Comparison of ENCODE assay signal across 18 cellular contexts in genomic region chr6:21023210-21023609, GRCh38.
DNase-seq lines count a peak whose midpoint lies in the region; ATAC-seq, FAIRE-seq and TF ChIP-seq lines count a peak whose summit lies in the region.
"Had no signal": no experiment of that assay in that cellular context is flagged by ENCODE, and none has a peak within 500 bp of the region (broad histone marks: within the 10 kb centered on the region; RNA-seq: fewer than 3 reads in every experiment).

No MANE protein-coding gene starts in this region.

- H3K9me3 Mint-ChIP-seq in effector memory CD8-positive, alpha-beta T cell: peaks cover 5 to 10% of the 10 kb centered on the region in 2 donors

- no peak overlapping the region for H3K9ac ChIP-seq in endothelial cell of umbilical vein (replicated peaks; ENCODE audit: extremely low read depth, insufficient read depth, low read length)

- peaks cover 12% of the 10 kb centered on the region for H3K36me3 Mint-ChIP-seq in effector memory CD8-positive, alpha-beta T cell (ENCODE audit: insufficient read depth)

- peaks cover 0 to 2% of the 10 kb centered on the region in 2 donors for H3K4me1 Mint-ChIP-seq in effector memory CD8-positive, alpha-beta T cell (ENCODE audit: low read depth in 2 of 2)

- H3K27me3 Mint-ChIP-seq in effector memory CD8-positive, alpha-beta T cell: no peaks in the 10 kb centered on the region

- no peak for FAIRE-seq in endothelial cell of umbilical vein (lab: Jason Lieb, UNC)
- FAIRE-seq: H1, kidney had no signal

- CTCF ChIA-PET in endothelial cell of umbilical vein (lab: Charles Lee): interaction anchor here (1.0 kb wide), 1 partner anchor 67 kb away, joined by 3 read pairs; no protein-coding TSS in a partner anchor

- H3K4me3 ChIP-seq in GM12865 (ENCODE audit: low read depth, low read length): no peak overlapping the region
- no peak overlapping the region for H3K4me3 ChIP-seq in endothelial cell of umbilical vein (replicated peaks in 1 of 3; ENCODE audit: insufficient read depth in 1 of 3, low read depth in 1 of 3, low read length in 3 of 3)
- no peak overlapping the region for H3K4me3 ChIP-seq in osteoblast (ENCODE audit: insufficient read depth, low read length)
- H3K4me3 ChIP-seq: sigmoid colon had no signal

- DNase-seq in GM12865 (ENCODE audit: low read depth) (peak; percentile 25), M059J (ENCODE audit: low read depth) (peak; percentile 20), endothelial cell of umbilical vein (ENCODE audit: low read depth, low spot score) (no peak), osteoblast (ENCODE audit: insufficient read length, low spot score, missing footprints) (no peak), NCI-H2107 (lab: John Stamatoyannopoulos, UW) (no peak)
- no peak for DNase-seq in effector memory CD8-positive, alpha-beta T cell
- DNase-seq in activated naive CD4-positive, alpha-beta T cell treated with anti-CD3 and anti-CD28 coated beads, Interleukin-2, amount 50 U/mL, for 16 hours: no peak
- DNase-seq: caudate nucleus; Kasumi-1; NCI-H1694; nucleus accumbens; OCI-M1; sigmoid colon; stimulated activated CD4-positive, alpha-beta T cell treated with anti-CD3 and anti-CD28 coated beads, Interleukin-1b, Interleukin-23, amount 100 ng/mL, for 48 hours had no signal

- no peaks in the 10 kb centered on the region for H4K20me1 ChIP-seq in endothelial cell of umbilical vein (replicated peaks; ENCODE audit: control insufficient read depth, extremely low read depth, insufficient read depth, low read length)
- no peaks in the 10 kb centered on the region for H4K20me1 ChIP-seq in osteoblast (ENCODE audit: insufficient read depth, low read length)

- no peaks in the 10 kb centered on the region for H3K36me3 ChIP-seq in endothelial cell of umbilical vein (ENCODE audit: control insufficient read depth in 2 of 2, extremely low read depth in 1 of 2, insufficient read depth in 2 of 2, low read length in 2 of 2)
- no peaks in the 10 kb centered on the region for H3K36me3 ChIP-seq in osteoblast (ENCODE audit: insufficient read depth, low read length)
- H3K36me3 ChIP-seq: sigmoid colon had no signal

- no peaks in the 10 kb centered on the region for H3K9me1 ChIP-seq in endothelial cell of umbilical vein (replicated peaks; ENCODE audit: control insufficient read depth, extremely low read depth, insufficient read depth, low read length)

- no peak overlapping the region for H3K4me3 Mint-ChIP-seq in effector memory CD8-positive, alpha-beta T cell

- H2AFZ ChIP-seq in endothelial cell of umbilical vein (ENCODE audit: low read depth, low read length): no peak overlapping the region
- no peak overlapping the region for H2AFZ ChIP-seq in osteoblast (ENCODE audit: low read length)

- H3K4me2 ChIP-seq in endothelial cell of umbilical vein (ENCODE audit: insufficient read depth, low read length) (no peak overlapping the region), osteoblast (ENCODE audit: insufficient read depth, low read length) (no peak overlapping the region)

- POLR2A ChIA-PET in endothelial cell of umbilical vein (lab: Charles Lee): no interaction called here

- TF ChIP-seq CTCF in GM12865 (IDR thresholded peaks at IDR 0.05; ENCODE audit: insufficient read depth, low read depth, low read length, missing control alignments) (no peak), endothelial cell of umbilical vein (IDR thresholded peaks at IDR 0.05; ENCODE audit: extremely low read depth in 1 of 2, insufficient read depth in 1 of 2, low read depth in 1 of 2, low read length in 2 of 2) (no peak), osteoblast (IDR thresholded peaks at IDR 0.05; ENCODE audit: extremely low read depth, low read depth, low read length) (no peak)

- TF ChIP-seq POLR2A in endothelial cell of umbilical vein (IDR thresholded peaks at IDR 0.05; ENCODE audit: low read depth, low read length): no peak

- ATAC-seq in effector memory CD8-positive, alpha-beta T cell (replicated peaks): no peak
- ATAC-seq: activated CD4-positive, CD25-positive, alpha-beta regulatory T cell treated with anti-CD3 and anti-CD28 coated beads, Interleukin-2, amount 50 U/mL, for 24 hours had no signal

- intact Hi-C loops in endothelial cell of umbilical vein (cut with micrococcal nuclease): loop anchor here (2.0 kb wide), 1 partner anchor 70 kb away; no protein-coding TSS in a partner anchor

- no TSS peak for BruUV-seq in endothelial cell of umbilical vein (replicated peaks; lab: Mats Ljungman, UMichigan)

- dilution Hi-C loops in endothelial cell of umbilical vein (cut with MboI; ENCODE audit: extremely low pct_ligation_motif_present, low sequenced_read_pairs): no loop called here

- H3K9me3 ChIP-seq in endothelial cell of umbilical vein (replicated peaks; ENCODE audit: control insufficient read depth, insufficient read depth, low read length) (no peaks in the 10 kb centered on the region), osteoblast (ENCODE audit: low read depth, low read length) (no peaks in the 10 kb centered on the region)

- H3K27me3 ChIP-seq in endothelial cell of umbilical vein (ENCODE audit: control insufficient read depth in 2 of 2, insufficient read depth in 2 of 2, low read length in 2 of 2) (no peaks in the 10 kb centered on the region), osteoblast (ENCODE audit: insufficient read depth, low read length) (no peaks in the 10 kb centered on the region)
- H3K27me3 ChIP-seq: sigmoid colon had no signal

- H3K4me1 ChIP-seq in endothelial cell of umbilical vein (ENCODE audit: control insufficient read depth, extremely low read depth, insufficient read depth, low read length): peaks cover 40% of the 10 kb centered on the region
- H3K4me1 ChIP-seq in osteoblast (ENCODE audit: insufficient read depth, low read length): peaks cover 29% of the 10 kb centered on the region

- H3K27ac Mint-ChIP-seq in effector memory CD8-positive, alpha-beta T cell: no peak overlapping the region
- H3K27ac Mint-ChIP-seq: activated T-helper 2 cell treated with anti-CD3 and anti-CD28 coated beads, Interferon-gamma antibody, Interleukin-2, Interleukin-4, amounts not matched to agents 10 μg/mL and 5 μg/mL and 100 μg/mL, durations not matched to agents 14 hours and 24 hours and 36 hours had no signal

- H3K79me2 ChIP-seq in endothelial cell of umbilical vein (ENCODE audit: control insufficient read depth, insufficient read depth, low read length): no peaks in the 10 kb centered on the region
- H3K79me2 ChIP-seq in osteoblast (ENCODE audit: insufficient read depth, low read length): no peaks in the 10 kb centered on the region

- H3K27ac ChIP-seq in endothelial cell of umbilical vein (ENCODE audit: insufficient read depth, low read depth, low read length) (peak overlapping the region; percentile 75), osteoblast (ENCODE audit: low read depth, low read length) (peak overlapping the region; percentile 6)
- H3K27ac ChIP-seq: sigmoid colon had no signal

TF ChIP-seq in endothelial cell of umbilical vein, 7 proteins besides CTCF, POLR2A, EP300 and RAD21:
- TF ChIP-seq POLR2AphosphoS5 (IDR thresholded peaks at IDR 0.05; ENCODE audit: insufficient read depth, low read depth, low read length): no peak
- TF ChIP-seq MYC (IDR thresholded peaks at IDR 0.05; ENCODE audit: low read depth, low read length): no peak
- no peak for TF ChIP-seq EZH2 (IDR thresholded peaks at IDR 0.05; ENCODE audit: borderline replicate concordance, low read depth, low read length, severe bottlenecking)
- TF ChIP-seq FOS (IDR thresholded peaks at IDR 0.05; ENCODE audit: borderline replicate concordance, insufficient read depth, low read length): no peak
- no peak for TF ChIP-seq GATA2 (IDR thresholded peaks at IDR 0.05; ENCODE audit: insufficient read depth, insufficient read length, low read depth, low read length)
- no peak for TF ChIP-seq JUN (IDR thresholded peaks at IDR 0.05; ENCODE audit: borderline replicate concordance, insufficient read depth, insufficient read length, low read depth)
- no peak for TF ChIP-seq MAX (IDR thresholded peaks at IDR 0.05; ENCODE audit: insufficient read depth, insufficient read length)

Comparison
In these comparisons a context has a peak if more than half of its experiments do, and no peak if none do; other contexts are left out.
1. DNase-seq: peak in GM12865 (single experiment) and M059J (single experiment); none in endothelial cell of umbilical vein (single experiment), osteoblast (single experiment), effector memory CD8-positive, alpha-beta T cell (0 of 3), NCI-H2107 (single experiment) and activated naive CD4-positive, alpha-beta T cell treated with anti-CD3 and anti-CD28 coated beads, Interleukin-2, amount 50 U/mL, for 16 hours (single experiment).